Comparison of ENCODE assay signal across 13 cellular contexts in the genomic region with DNA sequence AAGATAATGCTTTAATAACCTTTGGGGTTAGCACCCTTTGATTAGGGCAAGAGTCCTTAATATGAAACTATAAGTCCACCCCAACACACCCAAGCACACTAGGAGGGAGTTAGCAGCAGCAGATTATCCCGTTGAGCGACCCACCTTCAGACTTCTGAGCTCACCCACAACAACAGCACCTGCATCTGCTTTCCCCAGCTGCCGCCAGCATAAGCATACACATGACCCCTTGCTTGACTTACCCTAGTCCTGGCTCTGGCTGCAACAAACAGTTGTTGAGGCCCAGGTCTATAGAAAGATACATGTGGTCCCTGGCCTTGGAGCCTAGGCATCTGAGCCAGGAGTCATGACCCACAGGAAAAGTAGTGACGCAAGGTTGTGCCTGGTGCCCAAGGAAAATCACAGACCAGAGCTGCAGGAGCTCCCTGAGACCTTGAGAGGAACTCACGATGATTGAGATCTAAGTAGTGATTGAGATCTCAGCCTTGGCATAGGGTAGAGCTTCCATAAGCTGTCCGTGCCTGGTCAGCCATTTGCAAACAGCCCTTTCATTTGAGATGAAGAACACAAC. TPM values are rescaled to one million over a fixed set of nuclear protein-coding genes. Genes with fewer than 3 reads are reported as not detected.
DNase-seq lines count a peak whose midpoint lies in the region; ATAC-seq, FAIRE-seq and TF ChIP-seq lines count a peak whose summit lies in the region.
"Had no signal": no experiment of that assay in that cellular context is flagged by ENCODE, and none has a peak within 500 bp of the region (broad histone marks: within the 10 kb centered on the region; RNA-seq: fewer than 3 reads in every experiment).

No MANE protein-coding gene starts in this region.

- no peak for TF ChIP-seq POLR2A in suprapubic skin (IDR thresholded peaks at IDR 0.05)
- no peak for TF ChIP-seq POLR2A in H54 (IDR thresholded peaks at IDR 0.05; ENCODE audit: low read depth, low read length)

- peaks cover 40 to 55% (median 50%) of the 10 kb centered on the region in 3 donors for H3K4me1 Mint-ChIP-seq in T-cell
- H3K4me1 Mint-ChIP-seq in activated CD4-positive, alpha-beta memory T cell treated with anti-CD3 and anti-CD28 coated beads, Interleukin-2, amount 10 ng/mL, durations not matched to agents 7 days and 5 days: peaks cover 45% of the 10 kb centered on the region

- peak overlapping the region; percentile 83 to 97 for H3K27ac Mint-ChIP-seq in T-cell
- H3K27ac Mint-ChIP-seq in activated CD4-positive, alpha-beta memory T cell treated with anti-CD3 and anti-CD28 coated beads, Interleukin-2, amount 10 ng/mL, durations not matched to agents 7 days and 5 days: no peak overlapping the region
- H3K27ac Mint-ChIP-seq: stimulated activated naive CD8-positive, alpha-beta T cell treated with anti-CD3 and anti-CD28 coated beads, Interleukin-15, amount 100 ng/mL, for 72 hours had no signal

- peaks cover 3 to 23% of the 10 kb centered on the region in 2 donors for H3K27me3 Mint-ChIP-seq in T-cell
- H3K27me3 Mint-ChIP-seq in activated CD4-positive, alpha-beta memory T cell treated with anti-CD3 and anti-CD28 coated beads, Interleukin-2, amount 10 ng/mL, durations not matched to agents 7 days and 5 days: peaks cover 29% of the 10 kb centered on the region

- H3K36me3 Mint-ChIP-seq in T-cell: peaks cover 6% of the 10 kb centered on the region
- peaks cover 2% of the 10 kb centered on the region for H3K36me3 Mint-ChIP-seq in activated CD4-positive, alpha-beta memory T cell treated with anti-CD3 and anti-CD28 coated beads, Interleukin-2, amount 10 ng/mL, durations not matched to agents 7 days and 5 days (ENCODE audit: low read depth)

- ATAC-seq in T-cell (replicated peaks in 1 of 4) (no peak), HG03432 (IDR thresholded peaks at IDR 0.05; ENCODE audit: unreplicated experiment) (no peak)
- ATAC-seq: stimulated activated naive CD8-positive, alpha-beta T cell treated with anti-CD3 and anti-CD28 coated beads, Interleukin-15, amount 100 ng/mL, for 72 hours had no signal

- POLR2A ChIA-PET in T-cell (lab: Charles Lee): no interaction called here
- POLR2A ChIA-PET in activated CD4-positive, alpha-beta memory T cell treated with anti-CD3 and anti-CD28 coated beads, Interleukin-2, amount 10 ng/mL, durations not matched to agents 7 days and 5 days (lab: Charles Lee): interaction anchor here (1.3 to 2.7 kb wide), 3 partner anchors 13 to 25 kb away, joined by 4 to 18 read pairs (median 4); a partner anchor contains a TSS

- H3K9me3 ChIP-seq in suprapubic skin: no peaks in the 10 kb centered on the region

- H3K27ac ChIP-seq in epithelial cell of prostate: peak overlapping the region; percentile 23
- H3K27ac ChIP-seq in suprapubic skin: peak overlapping the region; percentile 75
- H3K27ac ChIP-seq: KMS-11 had no signal

- H3K4me1 ChIP-seq in suprapubic skin: peaks cover 50% of the 10 kb centered on the region

- WGBS in suprapubic skin: 79% methylated on average over 6 of the region's 6 CpGs

- H3K36me3 ChIP-seq in suprapubic skin: peaks cover 20% of the 10 kb centered on the region

- FAIRE-seq in HTR-8/SVneo (lab: Jason Lieb, UNC) (peak; percentile 72), H54 (lab: Jason Lieb, UNC) (no peak)

- CTCF ChIA-PET in T-cell (lab: Charles Lee): interaction anchor here (0.7 to 4.1 kb wide), 3 partner anchors 23 to 209 kb away, joined by 3 to 19 read pairs (median 5); a partner anchor contains a TSS
- CTCF ChIA-PET in activated CD4-positive, alpha-beta memory T cell treated with anti-CD3 and anti-CD28 coated beads, Interleukin-2, amount 10 ng/mL, durations not matched to agents 7 days and 5 days (lab: Charles Lee): interaction anchor here (0.5 to 3.7 kb wide), 6 partner anchors 10 to 250 kb away, joined by 3 to 15 read pairs (median 8); no protein-coding TSS in a partner anchor

- no peak overlapping the region for H3K4me3 ChIP-seq in suprapubic skin

- no peaks in the 10 kb centered on the region for H3K9me3 Mint-ChIP-seq in T-cell
- no peaks in the 10 kb centered on the region for H3K9me3 Mint-ChIP-seq in activated CD4-positive, alpha-beta memory T cell treated with anti-CD3 and anti-CD28 coated beads, Interleukin-2, amount 10 ng/mL, durations not matched to agents 7 days and 5 days
- H3K9me3 Mint-ChIP-seq: stimulated activated naive CD8-positive, alpha-beta T cell treated with anti-CD3 and anti-CD28 coated beads, Interleukin-15, amount 100 ng/mL, for 72 hours had no signal

- no peak for TF ChIP-seq EP300 in suprapubic skin (IDR thresholded peaks at IDR 0.05)

- peak overlapping the region in 1 of 3 donors; percentile 21 for H3K4me3 Mint-ChIP-seq in T-cell
- H3K4me3 Mint-ChIP-seq in activated CD4-positive, alpha-beta memory T cell treated with anti-CD3 and anti-CD28 coated beads, Interleukin-2, amount 10 ng/mL, durations not matched to agents 7 days and 5 days: no peak overlapping the region
- H3K4me3 Mint-ChIP-seq: stimulated activated naive CD8-positive, alpha-beta T cell treated with anti-CD3 and anti-CD28 coated beads, Interleukin-15, amount 100 ng/mL, for 72 hours had no signal

- DNase-seq in HTR-8/SVneo (ENCODE audit: insufficient read length, low spot score): no peak
- no peak for DNase-seq in T-cell
- no peak for DNase-seq in epithelial cell of prostate (ENCODE audit: low read depth, low spot score)
- DNase-seq in suprapubic skin (ENCODE audit: low spot score in 2 of 2): no peak
- DNase-seq in H54 (ENCODE audit: insufficient read length, low spot score): no peak
- DNase-seq in activated CD4-positive, alpha-beta memory T cell treated with anti-CD3 and anti-CD28 coated beads, Interleukin-2, amount 10 ng/mL, durations not matched to agents 7 days and 5 days: no peak
- DNase-seq: activated CD4-positive, alpha-beta T cell treated with anti-CD3 and anti-CD28 coated beads, Interleukin-2, amount 50 U/mL, for 48 hours; activated effector memory CD4-positive, alpha-beta T cell treated with anti-CD3 and anti-CD28 coated beads, Interleukin-2, amount 50 U/mL, for 16 hours; central memory CD4-positive, alpha-beta T cell; stimulated activated naive CD8-positive, alpha-beta T cell treated with anti-CD3 and anti-CD28 coated beads, Interleukin-15, amount 100 ng/mL, for 72 hours had no signal

- no peak for TF ChIP-seq CTCF in suprapubic skin (IDR thresholded peaks at IDR 0.05)

- H3K27me3 ChIP-seq in suprapubic skin: peaks cover 10% of the 10 kb centered on the region

RNA-seq across cellular contexts. Expression of a gene that starts 19.0 kb away (rescaled TPM):
- total RNA-seq in T-cell (under 1 TPM in 1 of 5 donors, not detected in 4; 0.06 TPM), suprapubic skin (not detected)
- total RNA-seq in activated CD4-positive, alpha-beta memory T cell treated with anti-CD3 and anti-CD28 coated beads, Interleukin-2, amount 10 ng/mL, durations not matched to agents 7 days and 5 days: not detected
- total RNA-seq: right cardiac atrium had no signal

RNA-seq across cellular contexts. Expression of a gene that starts 24.6 kb away (rescaled TPM):
- total RNA-seq in T-cell (10 to 100 TPM in 3 of 5 donors, 1 to 10 TPM in 2; 8.4 to 14.0 (median 11.8) TPM), suprapubic skin (10 to 100 TPM; 47.2 to 79.0 (median 53.9) TPM)
- total RNA-seq in activated CD4-positive, alpha-beta memory T cell treated with anti-CD3 and anti-CD28 coated beads, Interleukin-2, amount 10 ng/mL, durations not matched to agents 7 days and 5 days: 10 to 100 TPM in 1 of 2 experiments, 1 to 10 TPM in 1; 9.6 to 12.8 TPM

RNA-seq across cellular contexts. Expression of a gene that starts 59.0 kb away (rescaled TPM):
- total RNA-seq in T-cell: 1 to 10 TPM in 3 of 5 donors, under 1 TPM in 2; 0.76 to 2.6 (median 1.3) TPM
- total RNA-seq in suprapubic skin: 10 to 100 TPM; 12.3 to 32.8 (median 19.9) TPM
- total RNA-seq in activated CD4-positive, alpha-beta memory T cell treated with anti-CD3 and anti-CD28 coated beads, Interleukin-2, amount 10 ng/mL, durations not matched to agents 7 days and 5 days: 1 to 10 TPM; 1.5 to 1.9 TPM
